ENCODE assay signal across 14 cellular contexts in the genomic region with DNA sequence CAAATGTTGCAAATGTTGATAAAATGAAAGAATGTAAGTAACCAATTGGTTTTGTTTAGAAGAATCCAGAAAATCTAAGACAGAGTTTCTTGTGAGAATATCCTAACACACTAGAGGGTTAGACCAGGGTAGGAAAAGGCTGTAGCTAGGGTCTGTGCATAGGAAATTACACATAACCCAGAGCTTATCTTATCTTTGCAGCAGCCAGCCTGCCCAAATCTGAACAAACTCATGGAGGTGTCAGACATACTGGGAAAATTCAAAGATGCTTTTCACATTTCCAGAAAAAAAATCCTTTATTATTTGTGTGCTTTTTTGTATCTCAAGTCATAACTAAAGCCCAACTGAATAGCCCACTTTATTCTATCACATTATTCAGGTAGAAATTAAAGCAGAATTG.
"Had no signal": no experiment of that assay in that cellular context is flagged by ENCODE, and none has a peak within 500 bp of the region (broad histone marks: within the 10 kb centered on the region; RNA-seq: fewer than 3 reads in every experiment).

No MANE protein-coding gene starts in this region.

- DNase-seq: activated B cell treated with CpG ODN at 0.5 μM for 24 hours; activated CD4-positive, alpha-beta T cell treated with anti-CD3 and anti-CD28 coated beads for 48 hours; activated naive CD8-positive, alpha-beta T cell treated with anti-CD3 and anti-CD28 coated beads for 36 hours; aorta; foreskin keratinocyte; left cardiac atrium; psoas muscle; stimulated activated CD4-positive, alpha-beta T cell treated with anti-CD3 and anti-CD28 coated beads, Interleukin-12 subunit alpha, Interleukin-12 subunit beta, amount 100 ng/mL, for 4 hours; stimulated activated CD4-positive, alpha-beta T cell treated with anti-CD3 and anti-CD28 coated beads, Interleukin-2, amount 100 ng/mL, for 24 hours; T-cell; tibial artery had no signal

- H3K36me3 ChIP-seq: breast epithelium, tibial artery had no signal

- ATAC-seq: esophagus mucosa, foreskin keratinocyte, psoas muscle, T-cell had no signal

- H3K27me3 ChIP-seq: breast epithelium, foreskin keratinocyte, tibial artery had no signal

- H3K9me3 ChIP-seq: breast epithelium, psoas muscle, tibial artery had no signal

- H3K4me3 ChIP-seq: breast epithelium, lung, psoas muscle, tibial artery had no signal

- H3K27ac ChIP-seq: foreskin keratinocyte, psoas muscle had no signal

- H3K4me1 ChIP-seq: breast epithelium, foreskin keratinocyte, psoas muscle had no signal
